ENCODE assay signal across 11 cellular contexts in genomic region chrX:72169008-72169728, GRCh38. TPM values are rescaled to one million over a fixed set of nuclear protein-coding genes. Genes with fewer than 3 reads are reported as not detected.
DNase-seq lines count a peak whose midpoint lies in the region; ATAC-seq and TF ChIP-seq lines count a peak whose summit lies in the region.
"Had no signal": no experiment of that assay in that cellular context is flagged by ENCODE, and none has a peak within 500 bp of the region (broad histone marks: within the 10 kb centered on the region; RNA-seq: fewer than 3 reads in every experiment).

No MANE protein-coding gene starts in this region.

- no peaks in the 10 kb centered on the region for H3K27me3 Mint-ChIP-seq in CD4-positive, alpha-beta T cell
- H3K27me3 Mint-ChIP-seq in activated naive CD4-positive, alpha-beta T cell treated with anti-CD3 and anti-CD28 coated beads, Interleukin-2, amount 10 ng/mL, durations not matched to agents 7 days and 5 days: peaks cover 4% of the 10 kb centered on the region

- peak overlapping the region; percentile 18 for H3K4me3 ChIP-seq in mononuclear cell (ENCODE audit: low read length)
- H3K4me3 ChIP-seq: skin epidermis had no signal

- TF ChIP-seq CTCF in CD4-positive, alpha-beta T cell (IDR thresholded peaks at IDR 0.05): no peak

- no peaks in the 10 kb centered on the region for H3K27me3 ChIP-seq in CD4-positive, alpha-beta T cell (ENCODE audit: control insufficient read depth, insufficient read depth, low read length)
- no peaks in the 10 kb centered on the region for H3K27me3 ChIP-seq in mononuclear cell (ENCODE audit: insufficient read depth, low read length)

- ATAC-seq in CD4-positive, alpha-beta T cell (ENCODE audit: poor library complexity): peak; percentile 91
- no peak for ATAC-seq in GM18511 (IDR thresholded peaks at IDR 0.05; ENCODE audit: unreplicated experiment)
- ATAC-seq in GM19395 (IDR thresholded peaks at IDR 0.05; ENCODE audit: unreplicated experiment): no peak

- H3K36me3 Mint-ChIP-seq in CD4-positive, alpha-beta T cell (ENCODE audit: low read depth): no peaks in the 10 kb centered on the region
- H3K36me3 Mint-ChIP-seq in activated naive CD4-positive, alpha-beta T cell treated with anti-CD3 and anti-CD28 coated beads, Interleukin-2, amount 10 ng/mL, durations not matched to agents 7 days and 5 days: no peaks in the 10 kb centered on the region

- H3K27ac ChIP-seq in CD4-positive, alpha-beta T cell (ENCODE audit: low read depth, low read length): peak overlapping the region; percentile 15

- no peaks in the 10 kb centered on the region for H3K4me1 ChIP-seq in mononuclear cell (ENCODE audit: insufficient read depth, low read length)

- DNase-seq in CD4-positive, alpha-beta T cell: peak; percentile 2 to 32 (median 12)
- DNase-seq in RPMI8226 (peak; percentile 19), NCI-H2081 (lab: John Stamatoyannopoulos, UW) (no peak), NCI-H1048 (lab: John Stamatoyannopoulos, UW) (no peak)
- DNase-seq in activated naive CD4-positive, alpha-beta T cell treated with anti-CD3 and anti-CD28 coated beads, Interleukin-2, amount 10 ng/mL, durations not matched to agents 7 days and 5 days: peak; percentile 54
- DNase-seq: DMS79; NK-92 treated with Interleukin-12 subunit alpha and Interleukin-12 subunit beta, amount 100 ng/mL, for 24 hours had no signal

- H3K9me3 Mint-ChIP-seq in CD4-positive, alpha-beta T cell: no peaks in the 10 kb centered on the region
- no peaks in the 10 kb centered on the region for H3K9me3 Mint-ChIP-seq in activated naive CD4-positive, alpha-beta T cell treated with anti-CD3 and anti-CD28 coated beads, Interleukin-2, amount 10 ng/mL, durations not matched to agents 7 days and 5 days

- POLR2A ChIA-PET in CD4-positive, alpha-beta T cell (lab: Charles Lee): interaction anchor here (1.0 kb wide), 1 partner anchor 12 kb away, joined by 12 read pairs; the partner anchor contains the start of gene PIN4

- CTCF ChIA-PET in CD4-positive, alpha-beta T cell (lab: Charles Lee): no interaction called here
- CTCF ChIA-PET in activated naive CD4-positive, alpha-beta T cell treated with anti-CD3 and anti-CD28 coated beads, Interleukin-2, amount 10 ng/mL, durations not matched to agents 7 days and 5 days (lab: Charles Lee): no interaction called here

- H3K4me3 Mint-ChIP-seq in CD4-positive, alpha-beta T cell: peak overlapping the region; percentile 78
- H3K4me3 Mint-ChIP-seq in activated naive CD4-positive, alpha-beta T cell treated with anti-CD3 and anti-CD28 coated beads, Interleukin-2, amount 10 ng/mL, durations not matched to agents 7 days and 5 days: peak overlapping the region; percentile 60

- H3K9me3 ChIP-seq in CD4-positive, alpha-beta T cell (ENCODE audit: control insufficient read depth, low read length): no peaks in the 10 kb centered on the region
- H3K9me3 ChIP-seq in mononuclear cell (ENCODE audit: low read depth, low read length): no peaks in the 10 kb centered on the region

- peak overlapping the region; percentile 87 for H3K27ac Mint-ChIP-seq in CD4-positive, alpha-beta T cell
- H3K27ac Mint-ChIP-seq in activated naive CD4-positive, alpha-beta T cell treated with anti-CD3 and anti-CD28 coated beads, Interleukin-2, amount 10 ng/mL, durations not matched to agents 7 days and 5 days: peak overlapping the region; percentile 86

- intact Hi-C loops in CD4-positive, alpha-beta T cell (cut with DNase I, micrococcal nuclease): no loop called here

- H3K4me1 Mint-ChIP-seq in CD4-positive, alpha-beta T cell (ENCODE audit: low read depth): peaks cover 11% of the 10 kb centered on the region
- peaks cover 10% of the 10 kb centered on the region for H3K4me1 Mint-ChIP-seq in activated naive CD4-positive, alpha-beta T cell treated with anti-CD3 and anti-CD28 coated beads, Interleukin-2, amount 10 ng/mL, durations not matched to agents 7 days and 5 days

RNA-seq across cellular contexts. Expression of gene PIN4, which starts 12.4 kb away (rescaled TPM):
- 1 to 10 TPM in 1 of 2 experiments, under 1 TPM in 1; 0.92 to 1.2 TPM for total RNA-seq in CD4-positive, alpha-beta T cell
- total RNA-seq in mononuclear cell: 3.3 TPM

RNA-seq across cellular contexts. Expression of gene RTL5, which starts 37.5 kb away (rescaled TPM):
- total RNA-seq in CD4-positive, alpha-beta T cell: 1 to 10 TPM; 1.1 to 1.2 TPM
- 0.73 TPM for total RNA-seq in mononuclear cell

Comparison
In these comparisons a context has a peak if more than half of its experiments do, and no peak if none do; other contexts are left out.
1. DNase-seq: peak in CD4-positive, alpha-beta T cell (10 of 10), RPMI8226 (single experiment) and activated naive CD4-positive, alpha-beta T cell treated with anti-CD3 and anti-CD28 coated beads, Interleukin-2, amount 10 ng/mL, durations not matched to agents 7 days and 5 days (single experiment); none in NCI-H2081 (0 of 2) and NCI-H1048 (single experiment).